In genomic region chr3:44734646-44735168, GRCh38 we compare ENCODE assay signal across 2 cellular contexts.
A peak's percentile ranks its signal among the peaks of the same experiment; 100 is the strongest.
TF ChIP-seq lines count a peak whose summit lies in the region.

No MANE protein-coding gene starts in this region.

TF ChIP-seq in HepG2, 621 proteins besides CTCF, POLR2A, EP300 and RAD21:
- TF ChIP-seq ZNF274 (CRISPR knock-in tag; IDR thresholded peaks at IDR 0.05), result peak; percentile 65; the same call in 1 of the 2 replicates
- TF ChIP-seq ZNF619 (CRISPR knock-in tag; IDR thresholded peaks at IDR 0.05), result no peak

TF ChIP-seq in liver, 16 proteins besides CTCF, POLR2A, EP300 and RAD21:
- TF ChIP-seq RXRA (IDR thresholded peaks at IDR 0.05) (no peak), TAF1 (conservative IDR thresholded peaks at IDR 0.05) (no peak), ATF3 (IDR thresholded peaks at IDR 0.05) (no peak), FOXA2 (IDR thresholded peaks at IDR 0.05) (no peak), NR2F2 (IDR thresholded peaks at IDR 0.05) (no peak), HNF4G (IDR thresholded peaks at IDR 0.05) (no peak), FOXA1 (IDR thresholded peaks at IDR 0.05) (no peak), EGR1 (IDR thresholded peaks at IDR 0.05; ENCODE audit: low read depth in 2 of 2) (no peak), MAX (IDR thresholded peaks at IDR 0.05) (no peak), HNF4A (conservative IDR thresholded peaks at IDR 0.05) (no peak), JUND (IDR thresholded peaks at IDR 0.05) (no peak)
- TF ChIP-seq, protein P1, sequence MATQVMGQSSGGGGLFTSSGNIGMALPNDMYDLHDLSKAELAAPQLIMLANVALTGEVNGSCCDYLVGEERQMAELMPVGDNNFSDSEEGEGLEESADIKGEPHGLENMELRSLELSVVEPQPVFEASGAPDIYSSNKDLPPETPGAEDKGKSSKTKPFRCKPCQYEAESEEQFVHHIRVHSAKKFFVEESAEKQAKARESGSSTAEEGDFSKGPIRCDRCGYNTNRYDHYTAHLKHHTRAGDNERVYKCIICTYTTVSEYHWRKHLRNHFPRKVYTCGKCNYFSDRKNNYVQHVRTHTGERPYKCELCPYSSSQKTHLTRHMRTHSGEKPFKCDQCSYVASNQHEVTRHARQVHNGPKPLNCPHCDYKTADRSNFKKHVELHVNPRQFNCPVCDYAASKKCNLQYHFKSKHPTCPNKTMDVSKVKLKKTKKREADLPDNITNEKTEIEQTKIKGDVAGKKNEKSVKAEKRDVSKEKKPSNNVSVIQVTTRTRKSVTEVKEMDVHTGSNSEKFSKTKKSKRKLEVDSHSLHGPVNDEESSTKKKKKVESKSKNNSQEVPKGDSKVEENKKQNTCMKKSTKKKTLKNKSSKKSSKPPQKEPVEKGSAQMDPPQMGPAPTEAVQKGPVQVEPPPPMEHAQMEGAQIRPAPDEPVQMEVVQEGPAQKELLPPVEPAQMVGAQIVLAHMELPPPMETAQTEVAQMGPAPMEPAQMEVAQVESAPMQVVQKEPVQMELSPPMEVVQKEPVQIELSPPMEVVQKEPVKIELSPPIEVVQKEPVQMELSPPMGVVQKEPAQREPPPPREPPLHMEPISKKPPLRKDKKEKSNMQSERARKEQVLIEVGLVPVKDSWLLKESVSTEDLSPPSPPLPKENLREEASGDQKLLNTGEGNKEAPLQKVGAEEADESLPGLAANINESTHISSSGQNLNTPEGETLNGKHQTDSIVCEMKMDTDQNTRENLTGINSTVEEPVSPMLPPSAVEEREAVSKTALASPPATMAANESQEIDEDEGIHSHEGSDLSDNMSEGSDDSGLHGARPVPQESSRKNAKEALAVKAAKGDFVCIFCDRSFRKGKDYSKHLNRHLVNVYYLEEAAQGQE (IDR thresholded peaks at IDR 0.05), result no peak
- TF ChIP-seq, protein P2, sequence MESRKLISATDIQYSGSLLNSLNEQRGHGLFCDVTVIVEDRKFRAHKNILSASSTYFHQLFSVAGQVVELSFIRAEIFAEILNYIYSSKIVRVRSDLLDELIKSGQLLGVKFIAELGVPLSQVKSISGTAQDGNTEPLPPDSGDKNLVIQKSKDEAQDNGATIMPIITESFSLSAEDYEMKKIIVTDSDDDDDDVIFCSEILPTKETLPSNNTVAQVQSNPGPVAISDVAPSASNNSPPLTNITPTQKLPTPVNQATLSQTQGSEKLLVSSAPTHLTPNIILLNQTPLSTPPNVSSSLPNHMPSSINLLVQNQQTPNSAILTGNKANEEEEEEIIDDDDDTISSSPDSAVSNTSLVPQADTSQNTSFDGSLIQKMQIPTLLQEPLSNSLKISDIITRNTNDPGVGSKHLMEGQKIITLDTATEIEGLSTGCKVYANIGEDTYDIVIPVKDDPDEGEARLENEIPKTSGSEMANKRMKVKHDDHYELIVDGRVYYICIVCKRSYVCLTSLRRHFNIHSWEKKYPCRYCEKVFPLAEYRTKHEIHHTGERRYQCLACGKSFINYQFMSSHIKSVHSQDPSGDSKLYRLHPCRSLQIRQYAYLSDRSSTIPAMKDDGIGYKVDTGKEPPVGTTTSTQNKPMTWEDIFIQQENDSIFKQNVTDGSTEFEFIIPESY (IDR thresholded peaks at IDR 0.05), result no peak
TF ChIP-seq in liver: peak in this region for 0.
